ENCODE assay signal across 3 cellular contexts in genomic region chrX:153606503-153606902, GRCh38. TPM values are rescaled to one million over a fixed set of nuclear protein-coding genes. Genes with fewer than 3 reads are reported as not detected.
"Had no signal": no experiment of that assay in that cellular context is flagged by ENCODE, and none has a peak within 500 bp of the region (broad histone marks: within the 10 kb centered on the region; RNA-seq: fewer than 3 reads in every experiment).

No MANE protein-coding gene starts in this region.

- DNase-seq: GDM1, GF-D8 had no signal

- H3K4me3 ChIP-seq: GM12878 had no signal

RNA-seq across cellular contexts. Expression of gene DUSP9, which starts 40.5 kb away (rescaled TPM):
- polyA plus RNA-seq: GM12878 had no signal
